In the genomic region with DNA sequence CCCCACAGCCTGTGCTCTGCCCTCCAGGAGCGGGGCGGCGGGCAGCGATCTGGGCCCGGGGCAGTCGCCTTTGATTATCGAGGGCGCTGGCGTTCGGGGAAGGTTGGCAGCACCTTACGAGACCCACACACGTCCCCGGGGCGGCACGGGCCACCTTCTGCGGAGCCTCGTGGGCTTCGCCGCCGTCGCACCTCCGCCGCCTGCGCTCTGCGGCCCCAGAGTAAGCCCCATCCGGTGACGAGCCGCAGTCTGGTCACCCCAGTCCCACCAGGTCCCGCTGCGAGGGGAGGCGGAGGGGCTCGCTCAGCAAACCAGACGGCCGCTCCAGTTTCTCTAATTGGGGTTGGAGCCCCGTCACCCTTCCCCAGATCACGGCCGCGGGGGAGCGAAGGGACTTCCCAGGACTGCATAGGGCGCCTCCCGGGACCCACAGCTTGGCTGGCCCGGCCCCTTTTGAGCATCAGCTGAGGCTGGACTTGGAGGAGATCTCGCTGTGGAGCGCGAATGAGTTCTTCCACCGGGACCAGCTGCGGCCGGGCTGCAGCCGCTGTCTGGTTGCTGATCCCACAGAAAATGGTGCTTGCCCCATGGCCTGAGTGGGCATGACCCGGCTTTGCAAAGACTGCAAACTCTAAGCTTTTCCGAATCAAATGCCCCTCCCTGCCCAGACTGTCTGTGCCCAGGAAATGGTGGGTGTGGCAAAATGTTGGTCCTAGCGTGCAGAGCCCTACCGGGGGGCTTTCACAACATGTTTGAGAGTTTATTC, we compare ENCODE assay signal across 2 cellular contexts.
TF ChIP-seq lines count a peak whose summit lies in the region.

No MANE protein-coding gene starts in this region.

TF ChIP-seq in Ishikawa, 13 proteins besides CTCF, POLR2A, EP300 and RAD21:
- TF ChIP-seq MAX (IDR thresholded peaks at IDR 0.05), result peak; percentile 75
- TF ChIP-seq YY1 (IDR thresholded peaks at IDR 0.05; ENCODE audit: low read depth), result peak; percentile 11; the same call in 1 of the 2 replicates
- TF ChIP-seq FOXM1 (IDR thresholded peaks at IDR 0.05; ENCODE audit: borderline replicate concordance, low read depth), result no peak

TF ChIP-seq in H1, 55 proteins besides CTCF, POLR2A, EP300 and RAD21:
- TF ChIP-seq SIX5 (IDR thresholded peaks at IDR 0.05; ENCODE audit: low read depth, low read length), result no peak
- TF ChIP-seq PHF8 (conservative IDR thresholded peaks at IDR 0.05; ENCODE audit: low read depth, low read length), result peak; percentile 35; the same call in 1 of the 2 replicates
- no peak for TF ChIP-seq CREB1 (IDR thresholded peaks at IDR 0.05)
- no peak for TF ChIP-seq CBX5 (IDR thresholded peaks at IDR 0.05; ENCODE audit: low read depth, low read length)
- no peak for TF ChIP-seq SRF (IDR thresholded peaks at IDR 0.05; ENCODE audit: low read depth, low read length)
- peak; percentile 62 for TF ChIP-seq EZH2 (IDR thresholded peaks at IDR 0.05; ENCODE audit: low read depth, low read length, severe bottlenecking)
- TF ChIP-seq NANOG (IDR thresholded peaks at IDR 0.05; ENCODE audit: insufficient read depth, low read depth, low read length, poor library complexity, severe bottlenecking), result no peak
- no peak for TF ChIP-seq HDAC6 (IDR thresholded peaks at IDR 0.05; ENCODE audit: low read depth, low read length)
- no peak for TF ChIP-seq RNF2 (IDR thresholded peaks at IDR 0.05; ENCODE audit: borderline replicate concordance, low read depth, low read length, missing control alignments, poor library complexity, severe bottlenecking)
- no peak for TF ChIP-seq SP4 (IDR thresholded peaks at IDR 0.05; ENCODE audit: low read length)
- TF ChIP-seq CBX8 (IDR thresholded peaks at IDR 0.05; ENCODE audit: borderline replicate concordance, low read depth, low read length), result no peak
- TF ChIP-seq E2F6 (IDR thresholded peaks at IDR 0.05), result peak; percentile 73
- TF ChIP-seq SAP30 (IDR thresholded peaks at IDR 0.05; ENCODE audit: insufficient read depth, insufficient replicate concordance, low read length), result peak; percentile 39
- no peak for TF ChIP-seq CHD1 (IDR thresholded peaks at IDR 0.05; ENCODE audit: low read depth, low read length)
- TF ChIP-seq EGR1 (IDR thresholded peaks at IDR 0.05; ENCODE audit: borderline replicate concordance, low read depth, low read length), result no peak
- no peak for TF ChIP-seq TEAD4 (IDR thresholded peaks at IDR 0.05; ENCODE audit: low read depth, low read length)
- no peak for TF ChIP-seq JUND (IDR thresholded peaks at IDR 0.05; ENCODE audit: low read length)
- no peak; a peak in 1 of 4 replicates for TF ChIP-seq SIN3A (conservative IDR thresholded peaks at IDR 0.05 in 1 of 2, IDR thresholded peaks at IDR 0.05 in 1 of 2; ENCODE audit: low read depth in 1 of 2, low read length in 2 of 2)
- peak; percentile 92 for TF ChIP-seq KDM4A (IDR thresholded peaks at IDR 0.05; ENCODE audit: low read depth, low read length, severe bottlenecking)
- TF ChIP-seq CEBPB (IDR thresholded peaks at IDR 0.05; ENCODE audit: low read depth, low read length), result no peak
- TF ChIP-seq HDAC2 (IDR thresholded peaks at IDR 0.05; ENCODE audit: borderline replicate concordance in 1 of 2, low read depth in 2 of 2, low read length in 2 of 2), result no peak
- no peak for TF ChIP-seq JUN (IDR thresholded peaks at IDR 0.05; ENCODE audit: low read depth, low read length)
- TF ChIP-seq RXRA (IDR thresholded peaks at IDR 0.05; ENCODE audit: insufficient read depth, low read depth, low read length), result no peak
- peak; percentile 44 for TF ChIP-seq ASH2L (IDR thresholded peaks at IDR 0.05; ENCODE audit: low read length)
- no peak for TF ChIP-seq CTBP2 (IDR thresholded peaks at IDR 0.05; ENCODE audit: borderline replicate concordance, insufficient read depth, insufficient read length, low read length)
- no peak for TF ChIP-seq TCF12 (IDR thresholded peaks at IDR 0.05; ENCODE audit: low read depth, low read length)
- TF ChIP-seq SUZ12 (IDR thresholded peaks at IDR 0.05; ENCODE audit: low read length), result peak; percentile 69; the same call in 1 of the 2 replicates
- no peak for TF ChIP-seq SP1 (IDR thresholded peaks at IDR 0.05; ENCODE audit: low read depth, low read length)
- TF ChIP-seq GTF2F1 (IDR thresholded peaks at IDR 0.05; ENCODE audit: borderline replicate concordance, low read depth, low read length), result no peak
- TF ChIP-seq MAFK (IDR thresholded peaks at IDR 0.05; ENCODE audit: low read depth, low read length), result no peak
- no peak for TF ChIP-seq NRF1 (IDR thresholded peaks at IDR 0.05; ENCODE audit: low read depth, low read length)
- TF ChIP-seq MAX (IDR thresholded peaks at IDR 0.05), result peak; percentile 74
- TF ChIP-seq TAF1 (IDR thresholded peaks at IDR 0.05; ENCODE audit: low read depth, low read length), result 0 out of 2 replicates have a peak, but pooled peaks have one; percentile 16
- TF ChIP-seq USF2 (IDR thresholded peaks at IDR 0.05; ENCODE audit: low read length), result no peak
- TF ChIP-seq BCL11A (IDR thresholded peaks at IDR 0.05; ENCODE audit: low read depth in 2 of 2, low read length in 2 of 2), result no peak
- no peak for TF ChIP-seq BACH1 (IDR thresholded peaks at IDR 0.05; ENCODE audit: low read length)
- no peak for TF ChIP-seq BRCA1 (IDR thresholded peaks at IDR 0.05; ENCODE audit: low read depth, low read length)
TF ChIP-seq in H1: peak in this region for 9.
